Comparison of ENCODE assay signal across 12 cellular contexts in genomic region chr2:130143266-130144039, GRCh38. TPM values are rescaled to one million over a fixed set of nuclear protein-coding genes. Genes with fewer than 3 reads are reported as not detected.
DNase-seq lines count a peak whose midpoint lies in the region; FAIRE-seq and TF ChIP-seq lines count a peak whose summit lies in the region.
"Not testable (repeated sequence)": the region's sequence is repeated elsewhere in the genome, so short reads cannot be mapped to it uniquely, and the experiment has no call there.
"Had no signal": no experiment of that assay in that cellular context is flagged by ENCODE, and none has a peak within 500 bp of the region (broad histone marks: within the 10 kb centered on the region; RNA-seq: fewer than 3 reads in every experiment).

No MANE protein-coding gene starts in this region.

- H3K9ac ChIP-seq in NT2/D1 (ENCODE audit: insufficient read length, low read depth) (peak overlapping the region; percentile 4), neuronal stem cell (ENCODE audit: low read depth, low read length, poor library complexity) (peak overlapping the region; percentile 2)
- not testable (repeated sequence) for H3K9ac ChIP-seq in kidney (ENCODE audit: low read length in 2 of 2)

- H3K4me2 ChIP-seq in neuronal stem cell (ENCODE audit: insufficient read depth, low read length, poor library complexity, severe bottlenecking): not testable (repeated sequence)

- H2BK120ac ChIP-seq in neuronal stem cell (ENCODE audit: low read depth, low read length): not testable (repeated sequence)

- H4K91ac ChIP-seq in neuronal stem cell (ENCODE audit: low read depth, low read length, poor library complexity): not testable (repeated sequence)

- not testable (repeated sequence) for H2AFZ ChIP-seq in neuronal stem cell (ENCODE audit: low read length)

- H3K27ac Mint-ChIP-seq in Calu3 (ENCODE audit: unreplicated experiment); HFFc6; activated T-helper 2 cell treated with anti-CD3 and anti-CD28 coated beads, Interferon-gamma antibody, Interleukin-2, Interleukin-4, amounts not matched to agents 10 μg/mL and 5 μg/mL and 100 μg/mL, durations not matched to agents 14 hours and 24 hours and 36 hours: not testable (repeated sequence)
- H3K27ac Mint-ChIP-seq in endothelial cell (ENCODE audit: unreplicated experiment): peak overlapping the region; percentile 61

- not testable (repeated sequence) for TF ChIP-seq EP300 in suprapubic skin (IDR thresholded peaks at IDR 0.05)

- H3K36me3 ChIP-seq in NT2/D1 (ENCODE audit: insufficient read depth, insufficient read length, low read length); kidney (ENCODE audit: control insufficient read depth in 1 of 2, insufficient read depth in 2 of 2, low read length in 2 of 2); neuronal stem cell (replicated peaks in 1 of 2; ENCODE audit: control insufficient read depth in 2 of 2, insufficient read depth in 2 of 2, low read length in 2 of 2); suprapubic skin: not testable (repeated sequence)

- peak overlapping the region; percentile 53 for H2AK5ac ChIP-seq in neuronal stem cell (ENCODE audit: low read depth, low read length)

- H3K4me3 Mint-ChIP-seq in Calu3 (ENCODE audit: low read depth, unreplicated experiment) (peak overlapping the region; percentile 22), HFFc6 (peak overlapping the region; percentile 88), endothelial cell (ENCODE audit: unreplicated experiment) (peak overlapping the region; percentile 25)
- H3K4me3 Mint-ChIP-seq in activated T-helper 2 cell treated with anti-CD3 and anti-CD28 coated beads, Interferon-gamma antibody, Interleukin-2, Interleukin-4, amounts not matched to agents 10 μg/mL and 5 μg/mL and 100 μg/mL, durations not matched to agents 14 hours and 24 hours and 36 hours (ENCODE audit: low read depth): peak overlapping the region; percentile 42

- BruUV-seq in Calu3 (replicated peaks; lab: Mats Ljungman, UMichigan): not testable (repeated sequence)

- WGBS in neuronal stem cell (ENCODE audit: extremely low coverage in 2 of 2, insufficient read length in 2 of 2, insufficient replicate concordance in 1 of 2), 2 donors: no CpG with 5 or more reads among the region's 28 CpGs
- 66% methylated on average over 8 of the region's 28 CpGs for WGBS in suprapubic skin

- peak overlapping the region; percentile 52 for H4K8ac ChIP-seq in neuronal stem cell (ENCODE audit: low read depth, low read length)

- not testable (repeated sequence) for H3K4me3 ChIP-seq in NT2/D1 (ENCODE audit: insufficient read length, low read depth); kidney (ENCODE audit: low read length in 2 of 2); neuronal stem cell (ENCODE audit: low read length in 2 of 2)
- H3K4me3 ChIP-seq in suprapubic skin: peak overlapping the region; percentile 44

- H3K27me3 Mint-ChIP-seq in Calu3 (ENCODE audit: unreplicated experiment): peaks cover 11% of the 10 kb centered on the region
- not testable (repeated sequence) for H3K27me3 Mint-ChIP-seq in HFFc6 (ENCODE audit: insufficient read depth); activated T-helper 2 cell treated with anti-CD3 and anti-CD28 coated beads, Interferon-gamma antibody, Interleukin-2, Interleukin-4, amounts not matched to agents 10 μg/mL and 5 μg/mL and 100 μg/mL, durations not matched to agents 14 hours and 24 hours and 36 hours (ENCODE audit: low read depth); endothelial cell (ENCODE audit: unreplicated experiment)

- H3K9me3 Mint-ChIP-seq in Calu3 (ENCODE audit: low read depth, unreplicated experiment); HFFc6; activated T-helper 2 cell treated with anti-CD3 and anti-CD28 coated beads, Interferon-gamma antibody, Interleukin-2, Interleukin-4, amounts not matched to agents 10 μg/mL and 5 μg/mL and 100 μg/mL, durations not matched to agents 14 hours and 24 hours and 36 hours; endothelial cell (ENCODE audit: unreplicated experiment): not testable (repeated sequence)

- H3K27me3 ChIP-seq in NT2/D1 (ENCODE audit: insufficient read depth, insufficient read length): peaks cover 13% of the 10 kb centered on the region
- not testable (repeated sequence) for H3K27me3 ChIP-seq in neuronal stem cell (ENCODE audit: control insufficient read depth in 3 of 3, insufficient read depth in 3 of 3, low read depth in 1 of 3, low read length in 3 of 3); suprapubic skin

- H3K4ac ChIP-seq in neuronal stem cell (ENCODE audit: low read length): not testable (repeated sequence)

- H3K18ac ChIP-seq in neuronal stem cell (ENCODE audit: low read length): not testable (repeated sequence)

- intact Hi-C loops in Calu3 (cut with micrococcal nuclease; ENCODE audit: unreplicated experiment); activated T-helper 2 cell treated with anti-CD3 and anti-CD28 coated beads, Interferon-gamma antibody, Interleukin-2, Interleukin-4, amounts not matched to agents 10 μg/mL and 5 μg/mL and 100 μg/mL, durations not matched to agents 14 hours and 24 hours and 36 hours (cut with micrococcal nuclease); kidney (cut with DNase I): not testable (repeated sequence)

- H3K14ac ChIP-seq in neuronal stem cell (ENCODE audit: low read length): not testable (repeated sequence)

- DNase-seq in Calu3; HFFc6; NT2/D1 (ENCODE audit: low read depth, low spot score); endothelial cell (ENCODE audit: low spot score); neuronal stem cell (ENCODE audit: low spot score): not testable (repeated sequence)
- peak; percentile 7 for DNase-seq in activated T-helper 2 cell treated with anti-CD3 and anti-CD28 coated beads, Interferon-gamma antibody, Interleukin-2, Interleukin-4, amounts not matched to agents 10 μg/mL and 5 μg/mL and 100 μg/mL, durations not matched to agents 14 hours and 24 hours and 36 hours (ENCODE audit: low spot score)
- DNase-seq in kidney (peak; percentile 52), suprapubic skin (ENCODE audit: low spot score in 2 of 2) (peak in 1 of 2 donors; percentile 70)

- H3K23ac ChIP-seq in neuronal stem cell (ENCODE audit: low read depth, low read length, poor library complexity): not testable (repeated sequence)

- not testable (repeated sequence) for FAIRE-seq in kidney (lab: Jason Lieb, UNC)

- not testable (repeated sequence) for TF ChIP-seq CTCF in Calu3 (IDR thresholded peaks at IDR 0.05; ENCODE audit: unreplicated experiment); HFFc6 (IDR thresholded peaks at IDR 0.05); endothelial cell (IDR thresholded peaks at IDR 0.05; ENCODE audit: unreplicated experiment); kidney (IDR thresholded peaks at IDR 0.05; ENCODE audit: borderline replicate concordance, extremely low read depth, insufficient read depth); suprapubic skin (IDR thresholded peaks at IDR 0.05)

- not testable (repeated sequence) for H3K36me3 Mint-ChIP-seq in Calu3 (ENCODE audit: insufficient read depth, unreplicated experiment); HFFc6 (ENCODE audit: low read depth); activated T-helper 2 cell treated with anti-CD3 and anti-CD28 coated beads, Interferon-gamma antibody, Interleukin-2, Interleukin-4, amounts not matched to agents 10 μg/mL and 5 μg/mL and 100 μg/mL, durations not matched to agents 14 hours and 24 hours and 36 hours (ENCODE audit: low read depth); endothelial cell (ENCODE audit: low read depth, unreplicated experiment)

- not testable (repeated sequence) for H3K4me1 Mint-ChIP-seq in Calu3 (ENCODE audit: low read depth, unreplicated experiment); HFFc6 (ENCODE audit: low read depth); activated T-helper 2 cell treated with anti-CD3 and anti-CD28 coated beads, Interferon-gamma antibody, Interleukin-2, Interleukin-4, amounts not matched to agents 10 μg/mL and 5 μg/mL and 100 μg/mL, durations not matched to agents 14 hours and 24 hours and 36 hours (ENCODE audit: low read depth); endothelial cell (ENCODE audit: unreplicated experiment)

- not testable (repeated sequence) for TF ChIP-seq POLR2A in suprapubic skin (IDR thresholded peaks at IDR 0.05)

- CTCF ChIA-PET in Calu3 (lab: Charles Lee): not testable (repeated sequence)

- not testable (repeated sequence) for H3K4me1 ChIP-seq in NT2/D1 (ENCODE audit: insufficient read depth, insufficient read length); kidney (ENCODE audit: control insufficient read depth in 1 of 2, insufficient read depth in 1 of 2, low read depth in 1 of 2, low read length in 2 of 2); neuronal stem cell (ENCODE audit: control insufficient read depth in 2 of 2, insufficient read depth in 1 of 2, low read depth in 1 of 2, low read length in 2 of 2)
- H3K4me1 ChIP-seq in suprapubic skin: peaks cover 14% of the 10 kb centered on the region

- not testable (repeated sequence) for H3K9me3 ChIP-seq in NT2/D1 (ENCODE audit: insufficient read depth, low read length); kidney (ENCODE audit: control insufficient read depth in 1 of 2, low read length in 2 of 2); neuronal stem cell (replicated peaks in 1 of 2; ENCODE audit: control insufficient read depth in 2 of 2, insufficient read depth in 1 of 2, low read depth in 1 of 2, low read length in 2 of 2); suprapubic skin

- H3K27ac ChIP-seq in kidney (ENCODE audit: low read depth in 2 of 2, low read length in 2 of 2); neuronal stem cell (replicated peaks; ENCODE audit: low read length); suprapubic skin: not testable (repeated sequence)

- not testable (repeated sequence) for H3K79me1 ChIP-seq in neuronal stem cell (ENCODE audit: low read depth, low read length)

- peak overlapping the region; percentile 22 for H2BK5ac ChIP-seq in neuronal stem cell (ENCODE audit: low read length)

- not testable (repeated sequence) for H2BK15ac ChIP-seq in neuronal stem cell (ENCODE audit: low read length)

- H2BK12ac ChIP-seq in neuronal stem cell (ENCODE audit: low read length): not testable (repeated sequence)

RNA-seq across cellular contexts. Expression of gene CCDC74B, which starts 1.5 kb away (rescaled TPM):
- total RNA-seq in Calu3 (2022): 1.5 and 2.1 TPM in 2 replicates
- 1 to 10 TPM; 3.1 to 6.3 (median 5.0) TPM for total RNA-seq in HFFc6 (2021; fragmentation: NEBNext Ultra II Directional; extraction: Animal tissue kit (Norgen Biotek cat#: 25700))
- total RNA-seq in activated T-helper 2 cell treated with anti-CD3 and anti-CD28 coated beads, Interferon-gamma antibody, Interleukin-2, Interleukin-4, amounts not matched to agents 10 μg/mL and 5 μg/mL and 100 μg/mL, durations not matched to agents 14 hours and 24 hours and 36 hours: 0.94 and 1.1 TPM in 2 replicates
- total RNA-seq in endothelial cell (ENCODE audit: unreplicated experiment): 20.4 TPM
- total RNA-seq in kidney: 4.5 TPM
- 6.4 TPM for polyA plus RNA-seq in kidney (ENCODE audit: insufficient read depth, low read depth, low replicate concordance)
- polyA plus RNA-seq in neuronal stem cell (2013, experiment 1 of 2): 18.9 TPM
- polyA plus RNA-seq in neuronal stem cell (2013, experiment 2 of 2): 17.9 TPM
- 1 to 10 TPM in 3 of 4 donors, under 1 TPM in 1; 0.96 to 2.3 (median 1.3) TPM for total RNA-seq in suprapubic skin
- total RNA-seq: MCF 10A had no signal

RNA-seq across cellular contexts. Expression of gene POTEF, which starts 14.4 kb away (rescaled TPM):
- total RNA-seq in Calu3 (2022) (not detected in 2 replicates), endothelial cell (ENCODE audit: unreplicated experiment) (1.1 TPM), kidney (not detected), suprapubic skin (not detected)
- not detected for total RNA-seq in HFFc6 (2021; fragmentation: NEBNext Ultra II Directional; extraction: Animal tissue kit (Norgen Biotek cat#: 25700))
- not detected in 2 replicates for total RNA-seq in activated T-helper 2 cell treated with anti-CD3 and anti-CD28 coated beads, Interferon-gamma antibody, Interleukin-2, Interleukin-4, amounts not matched to agents 10 μg/mL and 5 μg/mL and 100 μg/mL, durations not matched to agents 14 hours and 24 hours and 36 hours
- not detected for polyA plus RNA-seq in kidney (ENCODE audit: insufficient read depth, low read depth, low replicate concordance)
- polyA plus RNA-seq in neuronal stem cell (2013, experiment 1 of 2): 0.03 TPM
- polyA plus RNA-seq in neuronal stem cell (2013, experiment 2 of 2): 0.10 TPM
- total RNA-seq: MCF 10A, OCI-LY7, SJSA1 had no signal

RNA-seq across cellular contexts. Expression of gene SMPD4, which starts 37.9 kb away (rescaled TPM):
- 90.1 and 97.8 TPM in 2 replicates for total RNA-seq in Calu3 (2022)
- 10 to 100 TPM; 59.9 to 75.3 (median 64.6) TPM for total RNA-seq in HFFc6 (2021; fragmentation: NEBNext Ultra II Directional; extraction: Animal tissue kit (Norgen Biotek cat#: 25700))
- 84.3 and 84.8 TPM in 2 replicates for total RNA-seq in activated T-helper 2 cell treated with anti-CD3 and anti-CD28 coated beads, Interferon-gamma antibody, Interleukin-2, Interleukin-4, amounts not matched to agents 10 μg/mL and 5 μg/mL and 100 μg/mL, durations not matched to agents 14 hours and 24 hours and 36 hours
- total RNA-seq in endothelial cell (ENCODE audit: unreplicated experiment): 65.6 TPM
- 41.1 TPM for total RNA-seq in kidney
- polyA plus RNA-seq in kidney (ENCODE audit: insufficient read depth, low read depth, low replicate concordance): 21.6 TPM
- 38.8 TPM for polyA plus RNA-seq in neuronal stem cell (2013, experiment 1 of 2)
- 36.9 TPM for polyA plus RNA-seq in neuronal stem cell (2013, experiment 2 of 2)
- total RNA-seq in suprapubic skin: 100 to 1,000 TPM in 1 of 4 donors, 10 to 100 TPM in 3; 52.7 to 140 (median 65.0) TPM

RNA-seq across cellular contexts. Expression of gene MZT2B, which starts 38.6 kb away (rescaled TPM):
- 230 and 265 TPM in 2 replicates for total RNA-seq in Calu3 (2022)
- 100 to 1,000 TPM; 259 to 361 (median 309) TPM for total RNA-seq in HFFc6 (2021; fragmentation: NEBNext Ultra II Directional; extraction: Animal tissue kit (Norgen Biotek cat#: 25700))
- 349 and 376 TPM in 2 replicates for total RNA-seq in activated T-helper 2 cell treated with anti-CD3 and anti-CD28 coated beads, Interferon-gamma antibody, Interleukin-2, Interleukin-4, amounts not matched to agents 10 μg/mL and 5 μg/mL and 100 μg/mL, durations not matched to agents 14 hours and 24 hours and 36 hours
- 152 TPM for total RNA-seq in endothelial cell (ENCODE audit: unreplicated experiment)
- 160 TPM for total RNA-seq in kidney
- 354 TPM for polyA plus RNA-seq in kidney (ENCODE audit: insufficient read depth, low read depth, low replicate concordance)
- 325 TPM for polyA plus RNA-seq in neuronal stem cell (2013, experiment 1 of 2)
- 326 TPM for polyA plus RNA-seq in neuronal stem cell (2013, experiment 2 of 2)
- 100 to 1,000 TPM in 2 of 4 donors, 10 to 100 TPM in 2; 66.4 to 113 (median 103) TPM for total RNA-seq in suprapubic skin

RNA-seq across cellular contexts. Expression of gene TUBA3E, which starts 54.8 kb away (rescaled TPM):
- total RNA-seq in Calu3 (2022) (not detected in 2 replicates), endothelial cell (ENCODE audit: unreplicated experiment) (not detected), kidney (not detected), suprapubic skin (not detected)
- not detected for total RNA-seq in HFFc6 (2021; fragmentation: NEBNext Ultra II Directional; extraction: Animal tissue kit (Norgen Biotek cat#: 25700))
- not detected in 2 replicates for total RNA-seq in activated T-helper 2 cell treated with anti-CD3 and anti-CD28 coated beads, Interferon-gamma antibody, Interleukin-2, Interleukin-4, amounts not matched to agents 10 μg/mL and 5 μg/mL and 100 μg/mL, durations not matched to agents 14 hours and 24 hours and 36 hours
- not detected for polyA plus RNA-seq in kidney (ENCODE audit: insufficient read depth, low read depth, low replicate concordance)
- not detected for polyA plus RNA-seq in neuronal stem cell (2013, experiment 1 of 2)
- not detected for polyA plus RNA-seq in neuronal stem cell (2013, experiment 2 of 2)
- total RNA-seq: cardiac muscle cell, MCF 10A, OCI-LY7, SJSA1 had no signal
- polyA plus RNA-seq: cardiac muscle cell had no signal

Comparison
In these comparisons a context has a peak if more than half of its experiments do, and no peak if none do; other contexts are left out.
1. H3K4me3 Mint-ChIP-seq: peak in every context shown above with its lines; median percentile 88 in HFFc6; 42 in activated T-helper 2 cell treated with anti-CD3 and anti-CD28 coated beads, Interferon-gamma antibody, Interleukin-2, Interleukin-4, amounts not matched to agents 10 μg/mL and 5 μg/mL and 100 μg/mL, durations not matched to agents 14 hours and 24 hours and 36 hours; 25 in endothelial cell; 22 in Calu3.